Comparison of ENCODE assay signal across 8 cellular contexts in genomic region chr2:43221660-43222471, GRCh38. TPM values are rescaled to one million over a fixed set of nuclear protein-coding genes. Genes with fewer than 3 reads are reported as not detected.
DNase-seq lines count a peak whose midpoint lies in the region; ATAC-seq and TF ChIP-seq lines count a peak whose summit lies in the region.

No MANE protein-coding gene starts in this region.

- H3K4me3 ChIP-seq in HFF-Myc (replicated peaks; ENCODE audit: low read depth, low read length) (peak overlapping the region; percentile 74), PC-9 (peak overlapping the region; percentile 72), fibroblast of mammary gland (ENCODE audit: control insufficient read depth, low read depth, low read length) (peak overlapping the region; percentile 91), subcutaneous abdominal adipose tissue (ENCODE audit: low read depth in 1 of 5, low read length in 5 of 5) (peak overlapping the region; percentile 86 to 96 (median 95))

- POLR2A ChIA-PET in PC-9 (lab: Charles Lee; ENCODE audit: unreplicated experiment) = interaction anchor here (0.5 to 0.9 kb wide), 7 partner anchors 43 to 1074 kb away, joined by 3 to 12 read pairs (median 5); no protein-coding TSS in a partner anchor

- no peak for ATAC-seq in GM19023 (IDR thresholded peaks at IDR 0.05; ENCODE audit: unreplicated experiment)

- no TSS peak for BruUV-seq in PC-9 (replicated peaks; lab: Mats Ljungman, UMichigan)

- no peak for TF ChIP-seq CTCF in HFF-Myc (IDR thresholded peaks at IDR 0.05; ENCODE audit: low read depth, low read length, missing control alignments)
- TF ChIP-seq CTCF in PC-9 (conservative IDR thresholded peaks at IDR 0.05) = no peak
- no peak for TF ChIP-seq CTCF in fibroblast of mammary gland (conservative IDR thresholded peaks at IDR 0.05; ENCODE audit: control insufficient read depth, insufficient read depth, low read depth, low read length)

- peak overlapping the region; percentile 99 for H3K4me2 ChIP-seq in PC-9

- peak overlapping the region; percentile 51 to 92 (median 66) for H3K9ac ChIP-seq in subcutaneous abdominal adipose tissue (ENCODE audit: low read length in 5 of 5)

- peaks cover 19% of the 10 kb centered on the region for H3K36me3 ChIP-seq in PC-9 (ENCODE audit: low read depth)
- H3K36me3 ChIP-seq in subcutaneous abdominal adipose tissue (ENCODE audit: control insufficient read depth in 5 of 5, insufficient read depth in 5 of 5, low read length in 5 of 5) = peaks cover 13 to 36% (median 24%) of the 10 kb centered on the region in 5 donors

- DNase-seq in Ammon's horn (ENCODE audit: low spot score) (peak; percentile 95), HFF-Myc (ENCODE audit: extremely low read depth, low read depth) (peak; percentile 82), PC-9 (peak; percentile 87 to 90), fibroblast of mammary gland (ENCODE audit: low read depth) (peak; percentile 96), myocyte (ENCODE audit: low read depth) (peak; percentile 98)
- peak; percentile 82 for DNase-seq in activated effector memory CD4-positive, alpha-beta T cell treated with anti-CD3 and anti-CD28 coated beads, Interleukin-2, amount 50 U/mL, for 16 hours

- H2AFZ ChIP-seq in PC-9 = no peak overlapping the region

- peaks cover 75% of the 10 kb centered on the region for H3K79me2 ChIP-seq in PC-9 (ENCODE audit: low read depth)

- intact Hi-C loops in PC-9 (cut with micrococcal nuclease; ENCODE audit: unreplicated experiment) = loop anchor here (1.0 kb wide), 2 partner anchors 53 to 91 kb away; no protein-coding TSS in a partner anchor

- H3K9me3 ChIP-seq in PC-9 (ENCODE audit: insufficient read depth, low read depth) = no peaks in the 10 kb centered on the region
- H3K9me3 ChIP-seq in subcutaneous abdominal adipose tissue (ENCODE audit: control insufficient read depth in 5 of 5, low read length in 5 of 5) = no peaks in the 10 kb centered on the region

- CTCF ChIA-PET in PC-9 (lab: Charles Lee) = interaction anchor here (0.6 to 1.5 kb wide), 2 partner anchors 47 to 271 kb away, joined by 4 to 8 read pairs; no protein-coding TSS in a partner anchor

- peaks cover 51% of the 10 kb centered on the region for H3K4me1 ChIP-seq in PC-9 (replicated peaks; ENCODE audit: insufficient read depth)
- H3K4me1 ChIP-seq in subcutaneous abdominal adipose tissue (ENCODE audit: control insufficient read depth in 5 of 5, insufficient read depth in 5 of 5, low read length in 5 of 5) = peaks cover 11 to 66% (median 64%) of the 10 kb centered on the region in 5 donors

- peaks cover 70% of the 10 kb centered on the region for H3F3A ChIP-seq in PC-9 (ENCODE audit: insufficient read depth, low read depth)

- H3K27ac ChIP-seq in PC-9 (peak overlapping the region; percentile 92), subcutaneous abdominal adipose tissue (ENCODE audit: low read depth, low read length) (peak overlapping the region; percentile 98)

- 0 out of 2 replicates have a peak, but pooled peaks cover 9% of the 10 kb centered on the region for H4K20me1 ChIP-seq in PC-9 (ENCODE audit: insufficient read depth)

- no peaks in the 10 kb centered on the region for H3K27me3 ChIP-seq in PC-9 (ENCODE audit: insufficient read depth, low read depth)
- H3K27me3 ChIP-seq in subcutaneous abdominal adipose tissue (ENCODE audit: control insufficient read depth in 5 of 5, insufficient read depth in 4 of 5, low read length in 5 of 5) = no peaks in the 10 kb centered on the region

- H3K9me2 ChIP-seq in PC-9 (ENCODE audit: insufficient read depth) = no peaks in the 10 kb centered on the region

RNA-seq across cellular contexts. Expression of gene ZFP36L2, which starts 4.5 kb away (rescaled TPM):
- total RNA-seq in PC-9 (2021) (31.3 and 34.3 TPM in 2 replicates), myocyte (6.1 and 6.2 TPM in 2 replicates)
- polyA plus RNA-seq in myocyte (2012) = 10.3 TPM
